Comparison of ENCODE assay signal across 11 cellular contexts in the genomic region with DNA sequence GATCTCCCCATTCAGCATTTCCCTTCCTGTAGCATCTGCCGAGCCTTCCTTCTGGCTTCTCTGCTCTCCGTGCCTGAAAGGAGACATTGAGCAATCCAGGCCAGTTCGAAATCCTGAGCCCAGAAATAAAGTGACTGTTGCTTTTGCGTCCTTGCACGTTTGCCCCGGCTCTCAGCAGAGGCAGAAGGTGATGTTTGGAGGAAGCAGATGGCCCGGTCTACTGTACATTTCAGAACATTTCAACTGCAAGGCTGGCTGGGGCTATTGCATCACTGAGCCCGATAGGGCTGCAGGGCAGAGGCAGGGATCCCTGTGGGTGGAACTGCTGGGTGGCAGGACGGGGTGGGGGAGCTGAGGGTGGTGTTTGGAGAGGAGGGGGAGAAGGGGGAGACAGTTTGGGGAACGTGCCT. TPM values are rescaled to one million over a fixed set of nuclear protein-coding genes. Genes with fewer than 3 reads are reported as not detected.
DNase-seq lines count a peak whose midpoint lies in the region; ATAC-seq and TF ChIP-seq lines count a peak whose summit lies in the region.
"Had no signal": no experiment of that assay in that cellular context is flagged by ENCODE, and none has a peak within 500 bp of the region (broad histone marks: within the 10 kb centered on the region; RNA-seq: fewer than 3 reads in every experiment).

No MANE protein-coding gene starts in this region.

- no peak overlapping the region for H3K27ac ChIP-seq in smooth muscle cell (ENCODE audit: low read depth)

- peak overlapping the region; percentile 30 for H3K4me2 ChIP-seq in smooth muscle cell

- WGBS in smooth muscle cell (ENCODE audit: low lambda C conversion rate): 28% methylated on average over 9 of the region's 10 CpGs

- H3K36me3 ChIP-seq in smooth muscle cell (ENCODE audit: low read depth): no peaks in the 10 kb centered on the region

- H3K27me3 ChIP-seq in smooth muscle cell (ENCODE audit: low read depth): no peaks in the 10 kb centered on the region

- no peak for TF ChIP-seq CTCF in foreskin fibroblast (IDR thresholded peaks at IDR 0.05; ENCODE audit: low read depth, low read length)
- no peak for TF ChIP-seq CTCF in smooth muscle cell (IDR thresholded peaks at IDR 0.05; ENCODE audit: borderline replicate concordance, insufficient read depth, poor library complexity, severe bottlenecking)

- peaks cover 6% of the 10 kb centered on the region for H3F3A ChIP-seq in smooth muscle cell (ENCODE audit: low read depth)

- no peaks in the 10 kb centered on the region for H3K9me3 ChIP-seq in smooth muscle cell (replicated peaks; ENCODE audit: low read depth)

- H3K4me1 ChIP-seq in smooth muscle cell (ENCODE audit: low read depth): no peaks in the 10 kb centered on the region

- ATAC-seq in GM19324 (IDR thresholded peaks at IDR 0.05; ENCODE audit: low FRiP score, unreplicated experiment) (no peak), GM18502 (IDR thresholded peaks at IDR 0.05; ENCODE audit: poor library complexity, unreplicated experiment) (no peak)
- ATAC-seq: T-helper 17 cell had no signal

- peak; percentile 12 for DNase-seq in DMS79 treated with DMSO at 0.1 percent for 48 hours (lab: John Stamatoyannopoulos, UW)
- DNase-seq in DMS79 (lab: John Stamatoyannopoulos, UW): no peak
- DNase-seq in NOMO-1 treated with dmso at 0.1 percent for 144 hours (lab: John Stamatoyannopoulos, UW; ENCODE audit: unreplicated experiment): peak; percentile 98
- peak; percentile 73 to 76 for DNase-seq in foreskin fibroblast
- DNase-seq in smooth muscle cell (lab: John Stamatoyannopoulos, UW; ENCODE audit: unreplicated experiment): peak; percentile 23
- DNase-seq in putamen (ENCODE audit: low spot score): no peak
- DNase-seq: 8988T, GF-D8, T-helper 17 cell had no signal

- H4K20me1 ChIP-seq in smooth muscle cell (ENCODE audit: low read depth): no peaks in the 10 kb centered on the region

- H3K4me3 ChIP-seq in foreskin fibroblast (ENCODE audit: low read depth in 1 of 2, low read length in 2 of 2) (no peak overlapping the region), smooth muscle cell (no peak overlapping the region)

- no peaks in the 10 kb centered on the region for H3K79me2 ChIP-seq in smooth muscle cell (ENCODE audit: low read depth)

- no peak overlapping the region for H2AFZ ChIP-seq in smooth muscle cell (ENCODE audit: low read depth)

- H3K9ac ChIP-seq in smooth muscle cell (ENCODE audit: low read depth): no peak overlapping the region

RNA-seq across cellular contexts. Expression of gene IRF8, which starts 29.5 kb away (rescaled TPM):
- total RNA-seq in smooth muscle cell: 1.1 and 3.4 TPM in 2 replicates
- 0.88 and 2.6 TPM in 2 replicates for polyA plus RNA-seq in smooth muscle cell

Comparison
In these comparisons a context has a peak if more than half of its experiments do, and no peak if none do; other contexts are left out.
1. DNase-seq: peak in DMS79 treated with DMSO at 0.1 percent for 48 hours (single experiment), NOMO-1 treated with dmso at 0.1 percent for 144 hours (single experiment), foreskin fibroblast (2 of 2) and smooth muscle cell (single experiment); none in DMS79 (single experiment) and putamen (single experiment).